In the genomic region with DNA sequence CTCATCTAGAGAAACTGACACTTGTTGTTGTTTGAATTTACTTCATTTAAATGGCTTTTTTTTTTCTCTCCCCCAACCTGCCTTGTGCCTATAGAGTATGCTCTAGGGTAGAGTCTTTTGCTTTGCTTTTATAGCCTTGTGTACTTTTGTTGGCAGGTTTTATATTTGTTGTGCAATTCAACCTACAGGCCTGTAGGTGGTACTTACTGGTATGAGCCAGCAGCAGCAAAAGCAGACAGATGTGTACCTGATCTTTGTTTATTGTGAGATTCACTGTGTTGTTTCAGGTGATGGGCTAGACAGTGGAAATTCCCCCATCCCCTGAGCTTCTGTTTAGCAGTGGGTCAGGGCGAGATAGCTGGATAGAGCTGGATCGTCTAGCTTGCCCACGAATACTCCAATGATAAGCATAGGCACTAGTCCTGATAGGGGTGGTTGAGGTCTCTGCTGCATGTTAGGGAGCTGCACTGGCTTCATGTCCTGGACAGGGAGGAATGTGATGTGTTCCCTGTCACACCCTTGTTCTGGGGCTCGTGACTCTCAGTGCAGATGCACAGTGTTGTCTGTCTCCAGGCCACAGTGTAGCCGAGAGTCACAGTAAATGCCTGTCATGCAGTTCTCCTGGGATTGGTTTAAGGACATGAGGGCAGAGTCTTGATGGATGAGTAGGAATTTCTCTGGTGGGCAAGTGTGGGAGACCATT, we compare ENCODE assay signal across 8 cellular contexts. TPM values are rescaled to one million over a fixed set of nuclear protein-coding genes. Genes with fewer than 3 reads are reported as not detected.
DNase-seq lines count a peak whose midpoint lies in the region; ATAC-seq, FAIRE-seq and TF ChIP-seq lines count a peak whose summit lies in the region.
"Had no signal": no experiment of that assay in that cellular context is flagged by ENCODE, and none has a peak within 500 bp of the region (broad histone marks: within the 10 kb centered on the region; RNA-seq: fewer than 3 reads in every experiment).

No MANE protein-coding gene starts in this region.

- H3K27me3 ChIP-seq in neural progenitor cell (no peaks in the 10 kb centered on the region), PC-9 (ENCODE audit: insufficient read depth, low read depth) (no peaks in the 10 kb centered on the region)
- H3K27me3 ChIP-seq: adrenal gland had no signal

- H3K27ac ChIP-seq in neural progenitor cell (no peak overlapping the region), PC-9 (no peak overlapping the region)
- H3K27ac ChIP-seq: adrenal gland had no signal

- H3K9me3 Mint-ChIP-seq in neural progenitor cell, result peaks cover 8% of the 10 kb centered on the region

- intact Hi-C loops in PC-9 (cut with micrococcal nuclease; ENCODE audit: unreplicated experiment), result no loop called here

- H2AFZ ChIP-seq in neural progenitor cell (replicated peaks) (peak overlapping the region; percentile 39), PC-9 (no peak overlapping the region)

- H4K20me1 ChIP-seq in neural progenitor cell (ENCODE audit: low read depth) (no peaks in the 10 kb centered on the region), PC-9 (ENCODE audit: insufficient read depth) (peaks cover 7% of the 10 kb centered on the region)

- CTCF ChIA-PET in PC-9 (lab: Charles Lee), result no interaction called here

- H3K36me3 Mint-ChIP-seq in neural progenitor cell, result peaks cover 2% of the 10 kb centered on the region

- no peaks in the 10 kb centered on the region for H3K27me3 Mint-ChIP-seq in neural progenitor cell (ENCODE audit: insufficient read depth, low read depth)

- no peak for FAIRE-seq in D721Med (lab: Jason Lieb, UNC)

- H3K9me2 ChIP-seq in PC-9 (ENCODE audit: insufficient read depth), result no peaks in the 10 kb centered on the region

- H3K79me2 ChIP-seq in neural progenitor cell (ENCODE audit: low read depth) (peaks cover 28% of the 10 kb centered on the region), PC-9 (ENCODE audit: low read depth) (peaks cover 33% of the 10 kb centered on the region)

- no peak overlapping the region for H3K4me3 Mint-ChIP-seq in neural progenitor cell

- H3K4me1 ChIP-seq in neural progenitor cell (no peaks in the 10 kb centered on the region), PC-9 (replicated peaks; ENCODE audit: insufficient read depth) (no peaks in the 10 kb centered on the region)

- H3K27ac Mint-ChIP-seq in neural progenitor cell, result no peak overlapping the region

- peak; percentile 57 for ATAC-seq in GM18502 (IDR thresholded peaks at IDR 0.05; ENCODE audit: poor library complexity, unreplicated experiment)
- ATAC-seq in HG03432 (IDR thresholded peaks at IDR 0.05; ENCODE audit: unreplicated experiment), result peak; percentile 47
- ATAC-seq in HG02610 (IDR thresholded peaks at IDR 0.05; ENCODE audit: unreplicated experiment), result no peak

- H3K4me2 ChIP-seq in neural progenitor cell (no peak overlapping the region), PC-9 (no peak overlapping the region)

- no peaks in the 10 kb centered on the region for H3K4me1 Mint-ChIP-seq in neural progenitor cell

- H3K9me3 ChIP-seq in neural progenitor cell (ENCODE audit: low read depth) (no peaks in the 10 kb centered on the region), PC-9 (ENCODE audit: insufficient read depth, low read depth) (no peaks in the 10 kb centered on the region)
- H3K9me3 ChIP-seq: adrenal gland had no signal

- no peaks in the 10 kb centered on the region for H3K36me3 ChIP-seq in neural progenitor cell
- H3K36me3 ChIP-seq in PC-9 (ENCODE audit: low read depth), result no peaks in the 10 kb centered on the region
- H3K36me3 ChIP-seq: adrenal gland had no signal

- H3F3A ChIP-seq in neural progenitor cell (ENCODE audit: low read depth), result no peaks in the 10 kb centered on the region
- H3F3A ChIP-seq in PC-9 (ENCODE audit: insufficient read depth, low read depth), result no peaks in the 10 kb centered on the region

- no TSS peak for BruUV-seq in PC-9 (replicated peaks; lab: Mats Ljungman, UMichigan)

- H3K9ac ChIP-seq in neural progenitor cell, result no peak overlapping the region

- DNase-seq in cardiac fibroblast (ENCODE audit: low read depth in 2 of 2) (peak; percentile 25 to 37), neural progenitor cell (ENCODE audit: low spot score) (no peak), PC-9 (no peak), D721Med (ENCODE audit: insufficient read length, low spot score) (no peak)
- DNase-seq: adrenal gland had no signal

- POLR2A ChIA-PET in PC-9 (lab: Charles Lee; ENCODE audit: unreplicated experiment), result no interaction called here

- TF ChIP-seq CTCF in cardiac fibroblast (IDR thresholded peaks at IDR 0.05; ENCODE audit: low read depth, low read length), result peak; percentile 49
- TF ChIP-seq CTCF in neural progenitor cell (IDR thresholded peaks at IDR 0.05), result peak; percentile 51
- TF ChIP-seq CTCF in PC-9 (conservative IDR thresholded peaks at IDR 0.05), result no peak; the same call in 1 of the 2 replicates
- TF ChIP-seq CTCF in D721Med (IDR thresholded peaks at IDR 0.05; ENCODE audit: insufficient read depth, missing control alignments), result no peak

- H3K4me3 ChIP-seq in cardiac fibroblast (replicated peaks in 1 of 2; ENCODE audit: low read depth in 2 of 2, low read length in 2 of 2), result no peak overlapping the region
- no peak overlapping the region for H3K4me3 ChIP-seq in neural progenitor cell
- no peak overlapping the region for H3K4me3 ChIP-seq in PC-9
- H3K4me3 ChIP-seq: adrenal gland had no signal

RNA-seq across cellular contexts. Expression of a gene that starts 21.3 kb away (rescaled TPM):
- total RNA-seq in neural progenitor cell (ENCODE audit: low replicate concordance) (14.1 and 17.3 TPM in 2 replicates), PC-9 (2021) (8.1 and 10.5 TPM in 2 replicates)

RNA-seq across cellular contexts. Expression of a gene that starts 53.7 kb away (rescaled TPM):
- total RNA-seq in neural progenitor cell (ENCODE audit: low replicate concordance) (47.1 and 70.4 TPM in 2 replicates), PC-9 (2021) (not detected in 2 replicates)

Comparison
In these comparisons a context has a peak if more than half of its experiments do, and no peak if none do; other contexts are left out.
1. DNase-seq: peak in cardiac fibroblast (2 of 2); none in neural progenitor cell (single experiment), PC-9 (0 of 2) and D721Med (single experiment).
2. CTCF ChIP-seq: peak in cardiac fibroblast (single experiment) and neural progenitor cell (single experiment); none in PC-9 (single experiment) and D721Med (single experiment).
3. RNA of a gene that starts 53.7 kb away (total RNA-seq): 47.1 to 70.4 TPM in neural progenitor cell; not detected in PC-9; every median in the first group is over 10 times any median in the second.